ENCODE assay signal across 16 cellular contexts in the genomic region with DNA sequence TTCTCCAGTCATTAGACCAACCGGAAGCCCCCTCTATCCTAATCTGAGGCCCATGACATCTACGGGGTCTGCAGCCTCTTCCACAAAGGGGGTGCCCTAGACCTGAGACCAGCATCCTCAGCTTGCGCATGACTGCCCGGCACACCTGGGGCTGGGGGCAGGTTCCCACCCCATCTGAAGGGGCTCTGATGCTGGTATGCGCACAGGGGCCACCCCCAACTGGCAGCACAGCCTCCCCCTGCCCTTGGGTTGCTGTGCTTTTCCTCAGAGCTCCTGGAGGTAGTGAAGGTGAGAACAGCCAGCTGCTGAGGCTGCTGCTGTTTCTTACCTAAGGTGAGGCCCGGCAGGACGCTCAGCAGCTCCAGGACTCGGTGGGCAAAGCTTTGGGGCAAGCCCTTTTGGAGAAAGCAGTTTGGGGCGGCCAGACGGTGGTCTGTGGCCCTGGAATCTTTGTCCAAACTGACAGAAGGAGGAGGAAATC. TPM values are rescaled to one million over a fixed set of nuclear protein-coding genes. Genes with fewer than 3 reads are reported as not detected.
A peak's percentile ranks its signal among the peaks of the same experiment; 100 is the strongest.
DNase-seq lines count a peak whose midpoint lies in the region; ATAC-seq and TF ChIP-seq lines count a peak whose summit lies in the region.
"Had no signal": no experiment of that assay in that cellular context is flagged by ENCODE, and none has a peak within 500 bp of the region (broad histone marks: within the 10 kb centered on the region; RNA-seq: fewer than 3 reads in every experiment).

No MANE protein-coding gene starts in this region.

- H3K27ac ChIP-seq in osteoblast (ENCODE audit: low read depth, low read length): no peak overlapping the region

- POLR2A ChIA-PET in activated CD4-positive, alpha-beta memory T cell treated with anti-CD3 and anti-CD28 coated beads for 36 hours (lab: Charles Lee): no interaction called here

- H3K9me3 ChIP-seq in osteoblast (ENCODE audit: low read depth, low read length): no peaks in the 10 kb centered on the region
- H3K9me3 ChIP-seq: BE2C had no signal

- H3K27me3 Mint-ChIP-seq in natural killer cell treated with Interleukin-12 subunit alpha and Interleukin-12 subunit beta and Interleukin-15 and Interleukin-18, amount 100 ng/mL, for 72 hours: no peaks in the 10 kb centered on the region
- H3K27me3 Mint-ChIP-seq in natural killer cell (ENCODE audit: low read depth in 2 of 2): no peaks in the 10 kb centered on the region
- no peaks in the 10 kb centered on the region for H3K27me3 Mint-ChIP-seq in chondrocyte (ENCODE audit: low read depth)
- H3K27me3 Mint-ChIP-seq in type B pancreatic cell: no peaks in the 10 kb centered on the region
- no peaks in the 10 kb centered on the region for H3K27me3 Mint-ChIP-seq in activated CD4-positive, alpha-beta memory T cell treated with anti-CD3 and anti-CD28 coated beads for 36 hours

- no peak overlapping the region for H3K4me3 Mint-ChIP-seq in natural killer cell treated with Interleukin-12 subunit alpha and Interleukin-12 subunit beta and Interleukin-15 and Interleukin-18, amount 100 ng/mL, for 72 hours
- H3K4me3 Mint-ChIP-seq in natural killer cell (no peak overlapping the region), chondrocyte (ENCODE audit: unreplicated experiment) (no peak overlapping the region), type B pancreatic cell (no peak overlapping the region)
- no peak overlapping the region for H3K4me3 Mint-ChIP-seq in activated CD4-positive, alpha-beta memory T cell treated with anti-CD3 and anti-CD28 coated beads for 36 hours

- H3K4me3 ChIP-seq in osteoblast (ENCODE audit: insufficient read depth, low read length): no peak overlapping the region

- intact Hi-C loops in natural killer cell (cut with micrococcal nuclease): no loop called here
- intact Hi-C loops in activated CD4-positive, alpha-beta memory T cell treated with anti-CD3 and anti-CD28 coated beads for 36 hours (cut with micrococcal nuclease): no loop called here

- H3K4me2 ChIP-seq in osteoblast (ENCODE audit: insufficient read depth, low read length): no peak overlapping the region

- peaks cover 6% of the 10 kb centered on the region for H3K4me1 ChIP-seq in osteoblast (ENCODE audit: insufficient read depth, low read length)
- H3K4me1 ChIP-seq: BE2C had no signal

- peak; percentile 44 for DNase-seq in natural killer cell treated with Interleukin-12 subunit alpha and Interleukin-12 subunit beta and Interleukin-15 and Interleukin-18, amount 100 ng/mL, for 72 hours (ENCODE audit: low spot score)
- DNase-seq in natural killer cell: no peak
- peak; percentile 75 for DNase-seq in chondrocyte (ENCODE audit: low spot score)
- DNase-seq in osteoblast (ENCODE audit: insufficient read length, low spot score, missing footprints): peak; percentile 77
- no peak for DNase-seq in type B pancreatic cell (ENCODE audit: extremely low spot score, unreplicated experiment)
- no peak for DNase-seq in retina
- DNase-seq in activated CD4-positive, alpha-beta memory T cell treated with anti-CD3 and anti-CD28 coated beads for 36 hours: no peak
- DNase-seq: BE2C, GF-D8, Kasumi-1, NCI-H1694, NCI-H2081, NCI-H2171, NCI-H524 treated with DMSO at 0.1 percent for 48 hours, OCI-M1, SHP77 had no signal

- no peak for TF ChIP-seq CTCF in natural killer cell (IDR thresholded peaks at IDR 0.05)
- no peak for TF ChIP-seq CTCF in chondrocyte (IDR thresholded peaks at IDR 0.05)
- TF ChIP-seq CTCF in osteoblast (IDR thresholded peaks at IDR 0.05; ENCODE audit: extremely low read depth, low read depth, low read length): no peak
- TF ChIP-seq CTCF in type B pancreatic cell (conservative IDR thresholded peaks at IDR 0.05): no peak

- H3K36me3 Mint-ChIP-seq in natural killer cell treated with Interleukin-12 subunit alpha and Interleukin-12 subunit beta and Interleukin-15 and Interleukin-18, amount 100 ng/mL, for 72 hours: peaks cover 9% of the 10 kb centered on the region
- H3K36me3 Mint-ChIP-seq in natural killer cell (no peaks in the 10 kb centered on the region), chondrocyte (ENCODE audit: low read depth) (peaks cover 16% of the 10 kb centered on the region), type B pancreatic cell (peaks cover 10% of the 10 kb centered on the region)
- peaks cover 26% of the 10 kb centered on the region for H3K36me3 Mint-ChIP-seq in activated CD4-positive, alpha-beta memory T cell treated with anti-CD3 and anti-CD28 coated beads for 36 hours

- no peak overlapping the region for H2AFZ ChIP-seq in osteoblast (ENCODE audit: low read length)

- CTCF ChIA-PET in activated CD4-positive, alpha-beta memory T cell treated with anti-CD3 and anti-CD28 coated beads for 36 hours (lab: Charles Lee): no interaction called here

- H3K9me3 Mint-ChIP-seq in natural killer cell treated with Interleukin-12 subunit alpha and Interleukin-12 subunit beta and Interleukin-15 and Interleukin-18, amount 100 ng/mL, for 72 hours: peaks cover 3% of the 10 kb centered on the region
- H3K9me3 Mint-ChIP-seq in natural killer cell: no peaks in the 10 kb centered on the region
- peaks cover 2% of the 10 kb centered on the region for H3K9me3 Mint-ChIP-seq in chondrocyte (ENCODE audit: low read depth)
- H3K9me3 Mint-ChIP-seq in type B pancreatic cell: no peaks in the 10 kb centered on the region
- H3K9me3 Mint-ChIP-seq in activated CD4-positive, alpha-beta memory T cell treated with anti-CD3 and anti-CD28 coated beads for 36 hours: peaks cover 3% of the 10 kb centered on the region

- no peak for ATAC-seq in natural killer cell treated with Interleukin-12 subunit alpha and Interleukin-12 subunit beta and Interleukin-15 and Interleukin-18, amount 100 ng/mL, for 72 hours
- no peak for ATAC-seq in natural killer cell

- no peak overlapping the region for H3K27ac Mint-ChIP-seq in natural killer cell treated with Interleukin-12 subunit alpha and Interleukin-12 subunit beta and Interleukin-15 and Interleukin-18, amount 100 ng/mL, for 72 hours
- H3K27ac Mint-ChIP-seq in natural killer cell: no peak overlapping the region
- H3K27ac Mint-ChIP-seq in chondrocyte (ENCODE audit: unreplicated experiment): no peak overlapping the region
- no peak overlapping the region for H3K27ac Mint-ChIP-seq in type B pancreatic cell
- no peak overlapping the region for H3K27ac Mint-ChIP-seq in activated CD4-positive, alpha-beta memory T cell treated with anti-CD3 and anti-CD28 coated beads for 36 hours

- H3K79me2 ChIP-seq in osteoblast (ENCODE audit: insufficient read depth, low read length): no peaks in the 10 kb centered on the region

- H3K36me3 ChIP-seq in osteoblast (ENCODE audit: insufficient read depth, low read length): no peaks in the 10 kb centered on the region

- no peaks in the 10 kb centered on the region for H4K20me1 ChIP-seq in osteoblast (ENCODE audit: insufficient read depth, low read length)

- peaks cover 5 to 9% of the 10 kb centered on the region in 2 donors for H3K4me1 Mint-ChIP-seq in natural killer cell treated with Interleukin-12 subunit alpha and Interleukin-12 subunit beta and Interleukin-15 and Interleukin-18, amount 100 ng/mL, for 72 hours (ENCODE audit: low read depth in 2 of 2)
- H3K4me1 Mint-ChIP-seq in natural killer cell (peaks cover 0 to 5% of the 10 kb centered on the region in 2 donors), chondrocyte (ENCODE audit: low read depth) (peaks cover 5% of the 10 kb centered on the region), type B pancreatic cell (ENCODE audit: unreplicated experiment) (peaks cover 3% of the 10 kb centered on the region)
- peaks cover 5% of the 10 kb centered on the region for H3K4me1 Mint-ChIP-seq in activated CD4-positive, alpha-beta memory T cell treated with anti-CD3 and anti-CD28 coated beads for 36 hours (ENCODE audit: low read depth)

- no peaks in the 10 kb centered on the region for H3K27me3 ChIP-seq in osteoblast (ENCODE audit: insufficient read depth, low read length)
- H3K27me3 ChIP-seq: BE2C had no signal

RNA-seq across cellular contexts. Expression of a gene that starts 18.9 kb away (rescaled TPM):
- total RNA-seq in natural killer cell treated with Interleukin-12 subunit alpha and Interleukin-12 subunit beta and Interleukin-15 and Interleukin-18, amount 100 ng/mL, for 72 hours: not detected
- total RNA-seq in natural killer cell (not detected), chondrocyte (not detected in 3 replicates), osteoblast (not detected in 2 replicates), type B pancreatic cell (ENCODE audit: low replicate concordance) (3.7 and 5.6 TPM in 2 replicates)
- total RNA-seq in activated CD4-positive, alpha-beta memory T cell treated with anti-CD3 and anti-CD28 coated beads for 36 hours: under 1 TPM; 0.43 to 0.61 TPM

Comparison
In these comparisons a context has a peak if more than half of its experiments do, and no peak if none do; other contexts are left out.
1. DNase-seq: peak in natural killer cell treated with Interleukin-12 subunit alpha and Interleukin-12 subunit beta and Interleukin-15 and Interleukin-18, amount 100 ng/mL, for 72 hours (single experiment), chondrocyte (single experiment) and osteoblast (single experiment); none in natural killer cell (single experiment), type B pancreatic cell (single experiment), retina (single experiment) and activated CD4-positive, alpha-beta memory T cell treated with anti-CD3 and anti-CD28 coated beads for 36 hours (single experiment).